ENCODE assay signal across 16 cellular contexts in the genomic region with DNA sequence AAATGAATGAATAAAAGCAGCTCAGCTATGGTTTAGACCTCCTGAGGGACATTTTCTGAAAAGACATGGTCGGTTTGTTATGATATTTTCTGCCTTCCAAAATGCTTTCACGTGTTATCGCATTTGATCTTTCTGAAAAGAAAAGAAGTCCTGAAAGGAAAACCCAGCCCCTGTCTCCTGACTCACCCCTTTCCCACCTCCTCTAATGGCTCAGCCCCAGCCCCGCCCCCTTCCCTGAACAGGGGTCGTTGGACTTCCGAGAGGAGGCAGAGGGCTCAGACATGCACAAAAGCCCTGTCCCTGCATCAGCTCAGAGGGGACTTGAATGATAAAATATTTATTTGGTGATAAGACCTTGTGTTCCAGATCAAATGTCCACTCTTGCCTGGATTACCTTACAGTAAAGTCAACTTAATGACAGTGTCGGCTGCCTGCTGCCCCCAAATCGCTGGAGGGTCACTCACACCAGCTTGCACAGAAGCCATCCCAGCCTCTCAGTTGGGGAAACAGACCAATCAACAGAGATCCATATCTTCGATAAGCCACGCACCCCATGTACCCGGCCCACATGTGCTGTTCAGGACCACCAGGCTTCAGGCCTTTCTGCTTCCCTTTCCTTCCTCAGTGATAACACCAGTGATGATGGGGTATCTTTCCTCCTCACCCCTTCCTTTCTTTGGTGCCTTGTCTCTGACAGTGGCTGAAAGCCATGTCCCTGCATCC.
DNase-seq lines count a peak whose midpoint lies in the region; ATAC-seq and TF ChIP-seq lines count a peak whose summit lies in the region.
"Had no signal": no experiment of that assay in that cellular context is flagged by ENCODE, and none has a peak within 500 bp of the region (broad histone marks: within the 10 kb centered on the region; RNA-seq: fewer than 3 reads in every experiment).

No MANE protein-coding gene starts in this region.

- no peak for TF ChIP-seq CTCF in esophagus muscularis mucosa (IDR thresholded peaks at IDR 0.05)
- no peak for TF ChIP-seq CTCF in neutrophil (IDR thresholded peaks at IDR 0.05)
- no peak for TF ChIP-seq CTCF in upper lobe of right lung (IDR thresholded peaks at IDR 0.05)
- TF ChIP-seq CTCF in right atrium auricular region (IDR thresholded peaks at IDR 0.05): no peak

- no peak for TF ChIP-seq POLR2A in esophagus muscularis mucosa (IDR thresholded peaks at IDR 0.05; ENCODE audit: low read depth)

- H3K4me1 ChIP-seq in esophagus muscularis mucosa (peaks cover 25 to 95% (median 76%) of the 10 kb centered on the region in 4 donors), neutrophil (ENCODE audit: control insufficient read depth in 1 of 2, insufficient read depth in 1 of 2, low read depth in 1 of 2, low read length in 1 of 2) (peaks cover 32 to 35% of the 10 kb centered on the region in 2 experiments), upper lobe of right lung (peaks cover 70% of the 10 kb centered on the region), right atrium auricular region (peaks cover 0 to 53% of the 10 kb centered on the region in 2 donors)

- no peak overlapping the region for H3K4me3 Mint-ChIP-seq in T-helper 17 cell
- H3K4me3 Mint-ChIP-seq: activated CD8-positive, alpha-beta T cell treated with anti-CD3 and anti-CD28 coated beads, Interleukin-2, amount 10 ng/mL, durations not matched to agents 7 days and 5 days; activated T-helper 1 cell treated with anti-CD3 and anti-CD28 coated beads, Interleukin-12 subunit alpha, Interleukin-12 subunit beta, Interleukin-2, Interleukin-4 antibody, amounts not matched to agents 30 ng/mL and 10 ng/mL and 1 ng/mL, durations not matched to agents 14 hours and 24 hours and 36 hours; CD4-positive, CD25-positive, alpha-beta regulatory T cell; naive thymus-derived CD8-positive, alpha-beta T cell; stimulated activated effector memory CD8-positive, alpha-beta T cell treated with anti-CD3 and anti-CD28 coated beads, Interleukin-12 subunit alpha, Interleukin-12 subunit beta, amount 100 ng/mL, for 72 hours had no signal

- no peak for DNase-seq in T-helper 17 cell
- peak; percentile 70 for DNase-seq in esophagus muscularis mucosa (ENCODE audit: extremely low spot score)
- DNase-seq in upper lobe of right lung: no peak
- no peak for DNase-seq in right atrium auricular region (ENCODE audit: low spot score)
- DNase-seq: activated CD8-positive, alpha-beta T cell treated with anti-CD3 and anti-CD28 coated beads, Interleukin-2, amount 10 ng/mL, durations not matched to agents 7 days and 5 days; CD4-positive, CD25-positive, alpha-beta regulatory T cell; esophagus squamous epithelium; naive thymus-derived CD8-positive, alpha-beta T cell; OCI-M1 had no signal

- H3K27ac Mint-ChIP-seq in T-helper 17 cell: peak overlapping the region; percentile 72
- H3K27ac Mint-ChIP-seq: activated CD8-positive, alpha-beta T cell treated with anti-CD3 and anti-CD28 coated beads, Interleukin-2, amount 10 ng/mL, durations not matched to agents 7 days and 5 days; activated T-helper 1 cell treated with anti-CD3 and anti-CD28 coated beads, Interleukin-12 subunit alpha, Interleukin-12 subunit beta, Interleukin-2, Interleukin-4 antibody, amounts not matched to agents 30 ng/mL and 10 ng/mL and 1 ng/mL, durations not matched to agents 14 hours and 24 hours and 36 hours; stimulated activated effector memory CD8-positive, alpha-beta T cell treated with anti-CD3 and anti-CD28 coated beads, Interleukin-12 subunit alpha, Interleukin-12 subunit beta, amount 100 ng/mL, for 72 hours had no signal

- ATAC-seq in T-helper 17 cell (no peak), upper lobe of right lung (no peak), HG02588 (IDR thresholded peaks at IDR 0.05; ENCODE audit: unreplicated experiment) (no peak), GM21367 (IDR thresholded peaks at IDR 0.05; ENCODE audit: unreplicated experiment) (no peak)
- ATAC-seq: activated CD8-positive, alpha-beta T cell treated with anti-CD3 and anti-CD28 coated beads, Interleukin-2, amount 10 ng/mL, durations not matched to agents 7 days and 5 days; left lobe of liver; naive thymus-derived CD8-positive, alpha-beta T cell; stimulated activated effector memory CD8-positive, alpha-beta T cell treated with anti-CD3 and anti-CD28 coated beads, Interleukin-12 subunit alpha, Interleukin-12 subunit beta, amount 100 ng/mL, for 72 hours had no signal

- H3K27ac ChIP-seq in esophagus muscularis mucosa (replicated peaks in 1 of 4): peak overlapping the region; percentile 35 to 62 (median 55)
- peak overlapping the region; percentile 71 for H3K27ac ChIP-seq in neutrophil
- peak overlapping the region; percentile 69 for H3K27ac ChIP-seq in upper lobe of right lung
- no peak overlapping the region for H3K27ac ChIP-seq in right atrium auricular region

- H3K27me3 ChIP-seq in esophagus muscularis mucosa (no peaks in the 10 kb centered on the region), neutrophil (no peaks in the 10 kb centered on the region), upper lobe of right lung (no peaks in the 10 kb centered on the region), right atrium auricular region (no peaks in the 10 kb centered on the region)
- H3K27me3 ChIP-seq: adrenal gland, esophagus squamous epithelium had no signal

- TF ChIP-seq EP300 in esophagus muscularis mucosa (IDR thresholded peaks at IDR 0.05): no peak

- intact Hi-C loops in esophagus muscularis mucosa (cut with DNase I): loop anchor here (2.0 to 10.0 kb wide), 2 partner anchors 112 to 148 kb away; partner anchors contain the start of gene RTN4
- intact Hi-C loops in upper lobe of right lung (cut with DNase I): loop anchor here (10.0 kb wide), 1 partner anchor 118 kb away; no protein-coding TSS in a partner anchor

- peaks cover 11% of the 10 kb centered on the region for H3K27me3 Mint-ChIP-seq in T-helper 17 cell
- H3K27me3 Mint-ChIP-seq: CD4-positive, CD25-positive, alpha-beta regulatory T cell; naive thymus-derived CD8-positive, alpha-beta T cell had no signal

- peaks cover 10% of the 10 kb centered on the region for H3K4me1 Mint-ChIP-seq in T-helper 17 cell

- H3K36me3 ChIP-seq in esophagus muscularis mucosa (no peaks in the 10 kb centered on the region), neutrophil (no peaks in the 10 kb centered on the region), upper lobe of right lung (no peaks in the 10 kb centered on the region), right atrium auricular region (no peaks in the 10 kb centered on the region)
- H3K36me3 ChIP-seq: adrenal gland, esophagus squamous epithelium had no signal

- H3K36me3 Mint-ChIP-seq in T-helper 17 cell (ENCODE audit: low read depth): no peaks in the 10 kb centered on the region
- H3K36me3 Mint-ChIP-seq: CD4-positive, CD25-positive, alpha-beta regulatory T cell; naive thymus-derived CD8-positive, alpha-beta T cell; stimulated activated effector memory CD8-positive, alpha-beta T cell treated with anti-CD3 and anti-CD28 coated beads, Interleukin-12 subunit alpha, Interleukin-12 subunit beta, amount 100 ng/mL, for 72 hours had no signal

- H3K9me3 ChIP-seq in T-helper 17 cell (ENCODE audit: control insufficient read depth, low read length, poor library complexity, severe bottlenecking) (no peaks in the 10 kb centered on the region), esophagus muscularis mucosa (no peaks in the 10 kb centered on the region), neutrophil (no peaks in the 10 kb centered on the region), upper lobe of right lung (no peaks in the 10 kb centered on the region), right atrium auricular region (no peaks in the 10 kb centered on the region)
- H3K9me3 ChIP-seq: adrenal gland, esophagus squamous epithelium had no signal

- H3K4me3 ChIP-seq in esophagus muscularis mucosa: no peak overlapping the region
- no peak overlapping the region for H3K4me3 ChIP-seq in neutrophil (ENCODE audit: low read depth in 1 of 2, low read length in 1 of 2)
- no peak overlapping the region for H3K4me3 ChIP-seq in upper lobe of right lung
- H3K4me3 ChIP-seq in right atrium auricular region: no peak overlapping the region
- H3K4me3 ChIP-seq: adrenal gland, esophagus squamous epithelium had no signal

- WGBS in esophagus muscularis mucosa: 90% methylated on average over 11 of the region's 11 CpGs

Comparison
In these comparisons a context has a peak if more than half of its experiments do, and no peak if none do; other contexts are left out.
1. H3K27ac ChIP-seq: peak in esophagus muscularis mucosa (4 of 4), neutrophil (single experiment) and upper lobe of right lung (single experiment); none in right atrium auricular region (0 of 2).